Comparison of ENCODE assay signal across 1 cellular context in genomic region chr2:47810850-47811249, GRCh38.
TF ChIP-seq lines count a peak whose summit lies in the region.

No MANE protein-coding gene starts in this region.

TF ChIP-seq in HepG2, 621 proteins besides CTCF, POLR2A, EP300 and RAD21:
- TF ChIP-seq MATR3 (CRISPR knock-in tag; IDR thresholded peaks at IDR 0.05): no peak
- no peak for TF ChIP-seq MLLT10 (CRISPR knock-in tag; IDR thresholded peaks at IDR 0.05)
- no peak for TF ChIP-seq THAP7 (CRISPR knock-in tag; IDR thresholded peaks at IDR 0.05)
- TF ChIP-seq ZBTB7A (CRISPR knock-in tag; IDR thresholded peaks at IDR 0.05): no peak
